Comparison of ENCODE assay signal across 2 cellular contexts in genomic region chr6:164861964-164862363, GRCh38.
TF ChIP-seq lines count a peak whose summit lies in the region.

No MANE protein-coding gene starts in this region.

TF ChIP-seq in GM23338, 12 proteins besides CTCF, POLR2A, EP300 and RAD21:
- no peak for TF ChIP-seq EZH2 (IDR thresholded peaks at IDR 0.05; ENCODE audit: low read depth, unreplicated experiment)
- TF ChIP-seq STAT1 (IDR thresholded peaks at IDR 0.05; ENCODE audit: unreplicated experiment): no peak
- TF ChIP-seq, protein P1, sequence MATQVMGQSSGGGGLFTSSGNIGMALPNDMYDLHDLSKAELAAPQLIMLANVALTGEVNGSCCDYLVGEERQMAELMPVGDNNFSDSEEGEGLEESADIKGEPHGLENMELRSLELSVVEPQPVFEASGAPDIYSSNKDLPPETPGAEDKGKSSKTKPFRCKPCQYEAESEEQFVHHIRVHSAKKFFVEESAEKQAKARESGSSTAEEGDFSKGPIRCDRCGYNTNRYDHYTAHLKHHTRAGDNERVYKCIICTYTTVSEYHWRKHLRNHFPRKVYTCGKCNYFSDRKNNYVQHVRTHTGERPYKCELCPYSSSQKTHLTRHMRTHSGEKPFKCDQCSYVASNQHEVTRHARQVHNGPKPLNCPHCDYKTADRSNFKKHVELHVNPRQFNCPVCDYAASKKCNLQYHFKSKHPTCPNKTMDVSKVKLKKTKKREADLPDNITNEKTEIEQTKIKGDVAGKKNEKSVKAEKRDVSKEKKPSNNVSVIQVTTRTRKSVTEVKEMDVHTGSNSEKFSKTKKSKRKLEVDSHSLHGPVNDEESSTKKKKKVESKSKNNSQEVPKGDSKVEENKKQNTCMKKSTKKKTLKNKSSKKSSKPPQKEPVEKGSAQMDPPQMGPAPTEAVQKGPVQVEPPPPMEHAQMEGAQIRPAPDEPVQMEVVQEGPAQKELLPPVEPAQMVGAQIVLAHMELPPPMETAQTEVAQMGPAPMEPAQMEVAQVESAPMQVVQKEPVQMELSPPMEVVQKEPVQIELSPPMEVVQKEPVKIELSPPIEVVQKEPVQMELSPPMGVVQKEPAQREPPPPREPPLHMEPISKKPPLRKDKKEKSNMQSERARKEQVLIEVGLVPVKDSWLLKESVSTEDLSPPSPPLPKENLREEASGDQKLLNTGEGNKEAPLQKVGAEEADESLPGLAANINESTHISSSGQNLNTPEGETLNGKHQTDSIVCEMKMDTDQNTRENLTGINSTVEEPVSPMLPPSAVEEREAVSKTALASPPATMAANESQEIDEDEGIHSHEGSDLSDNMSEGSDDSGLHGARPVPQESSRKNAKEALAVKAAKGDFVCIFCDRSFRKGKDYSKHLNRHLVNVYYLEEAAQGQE (IDR thresholded peaks at IDR 0.05; ENCODE audit: unreplicated experiment): no peak
- no peak for TF ChIP-seq EZH2phosphoT487 (IDR thresholded peaks at IDR 0.05; ENCODE audit: unreplicated experiment)
- no peak for TF ChIP-seq JUNB (IDR thresholded peaks at IDR 0.05; ENCODE audit: unreplicated experiment)
- TF ChIP-seq ETS1 (IDR thresholded peaks at IDR 0.05): no peak
- no peak for TF ChIP-seq POLR2AphosphoS5 (IDR thresholded peaks at IDR 0.05; ENCODE audit: low read depth)
- TF ChIP-seq ZNF114 (CRISPR knock-in tag; IDR thresholded peaks at IDR 0.05): no peak
- no peak for TF ChIP-seq ZNF331 (CRISPR knock-in tag; IDR thresholded peaks at IDR 0.05; ENCODE audit: low read depth)
- no peak for TF ChIP-seq ZNF462 (CRISPR knock-in tag; IDR thresholded peaks at IDR 0.05)

TF ChIP-seq in H1, 55 proteins besides CTCF, POLR2A, EP300 and RAD21:
- TF ChIP-seq, protein P2, sequence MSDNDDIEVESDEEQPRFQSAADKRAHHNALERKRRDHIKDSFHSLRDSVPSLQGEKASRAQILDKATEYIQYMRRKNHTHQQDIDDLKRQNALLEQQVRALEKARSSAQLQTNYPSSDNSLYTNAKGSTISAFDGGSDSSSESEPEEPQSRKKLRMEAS (IDR thresholded peaks at IDR 0.05): no peak
- TF ChIP-seq JUN (IDR thresholded peaks at IDR 0.05; ENCODE audit: low read depth, low read length): no peak
- no peak for TF ChIP-seq BCL11A (IDR thresholded peaks at IDR 0.05; ENCODE audit: low read depth in 2 of 2, low read length in 2 of 2)
- TF ChIP-seq EZH2 (IDR thresholded peaks at IDR 0.05; ENCODE audit: low read depth, low read length, severe bottlenecking): no peak
- TF ChIP-seq, protein P3, sequence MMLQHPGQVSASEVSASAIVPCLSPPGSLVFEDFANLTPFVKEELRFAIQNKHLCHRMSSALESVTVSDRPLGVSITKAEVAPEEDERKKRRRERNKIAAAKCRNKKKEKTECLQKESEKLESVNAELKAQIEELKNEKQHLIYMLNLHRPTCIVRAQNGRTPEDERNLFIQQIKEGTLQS (IDR thresholded peaks at IDR 0.05; ENCODE audit: insufficient read depth, low read depth, low read length): no peak
- TF ChIP-seq GABPA (IDR thresholded peaks at IDR 0.05; ENCODE audit: borderline replicate concordance, insufficient read depth, low read length): no peak
- no peak for TF ChIP-seq POLR2AphosphoS5 (IDR thresholded peaks at IDR 0.05; ENCODE audit: low read depth, low read length)
- TF ChIP-seq, protein P4, sequence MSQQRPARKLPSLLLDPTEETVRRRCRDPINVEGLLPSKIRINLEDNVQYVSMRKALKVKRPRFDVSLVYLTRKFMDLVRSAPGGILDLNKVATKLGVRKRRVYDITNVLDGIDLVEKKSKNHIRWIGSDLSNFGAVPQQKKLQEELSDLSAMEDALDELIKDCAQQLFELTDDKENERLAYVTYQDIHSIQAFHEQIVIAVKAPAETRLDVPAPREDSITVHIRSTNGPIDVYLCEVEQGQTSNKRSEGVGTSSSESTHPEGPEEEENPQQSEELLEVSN (IDR thresholded peaks at IDR 0.05): no peak
- TF ChIP-seq, protein P5, sequence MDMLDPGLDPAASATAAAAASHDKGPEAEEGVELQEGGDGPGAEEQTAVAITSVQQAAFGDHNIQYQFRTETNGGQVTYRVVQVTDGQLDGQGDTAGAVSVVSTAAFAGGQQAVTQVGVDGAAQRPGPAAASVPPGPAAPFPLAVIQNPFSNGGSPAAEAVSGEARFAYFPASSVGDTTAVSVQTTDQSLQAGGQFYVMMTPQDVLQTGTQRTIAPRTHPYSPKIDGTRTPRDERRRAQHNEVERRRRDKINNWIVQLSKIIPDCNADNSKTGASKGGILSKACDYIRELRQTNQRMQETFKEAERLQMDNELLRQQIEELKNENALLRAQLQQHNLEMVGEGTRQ (IDR thresholded peaks at IDR 0.05; ENCODE audit: low read length): no peak
- TF ChIP-seq, protein P6, sequence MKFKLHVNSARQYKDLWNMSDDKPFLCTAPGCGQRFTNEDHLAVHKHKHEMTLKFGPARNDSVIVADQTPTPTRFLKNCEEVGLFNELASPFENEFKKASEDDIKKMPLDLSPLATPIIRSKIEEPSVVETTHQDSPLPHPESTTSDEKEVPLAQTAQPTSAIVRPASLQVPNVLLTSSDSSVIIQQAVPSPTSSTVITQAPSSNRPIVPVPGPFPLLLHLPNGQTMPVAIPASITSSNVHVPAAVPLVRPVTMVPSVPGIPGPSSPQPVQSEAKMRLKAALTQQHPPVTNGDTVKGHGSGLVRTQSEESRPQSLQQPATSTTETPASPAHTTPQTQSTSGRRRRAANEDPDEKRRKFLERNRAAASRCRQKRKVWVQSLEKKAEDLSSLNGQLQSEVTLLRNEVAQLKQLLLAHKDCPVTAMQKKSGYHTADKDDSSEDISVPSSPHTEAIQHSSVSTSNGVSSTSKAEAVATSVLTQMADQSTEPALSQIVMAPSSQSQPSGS (IDR thresholded peaks at IDR 0.05; ENCODE audit: low read length): no peak
- TF ChIP-seq CTBP2 (IDR thresholded peaks at IDR 0.05; ENCODE audit: borderline replicate concordance, insufficient read depth, insufficient read length, low read length): no peak
- no peak for TF ChIP-seq CREB1 (IDR thresholded peaks at IDR 0.05)
- TF ChIP-seq ZNF274 (IDR thresholded peaks at IDR 0.05; ENCODE audit: borderline replicate concordance, extremely low read depth, low read length): no peak
- TF ChIP-seq TBP (IDR thresholded peaks at IDR 0.05; ENCODE audit: low read depth, low read length): no peak
- no peak for TF ChIP-seq SIRT6 (IDR thresholded peaks at IDR 0.05; ENCODE audit: low read length)
- no peak for TF ChIP-seq SP2 (IDR thresholded peaks at IDR 0.05; ENCODE audit: low read length)
- TF ChIP-seq SIN3A (conservative IDR thresholded peaks at IDR 0.05 in 1 of 2, IDR thresholded peaks at IDR 0.05 in 1 of 2; ENCODE audit: low read depth in 1 of 2, low read length in 2 of 2): no peak
- TF ChIP-seq HDAC2 (IDR thresholded peaks at IDR 0.05; ENCODE audit: borderline replicate concordance in 1 of 2, low read depth in 2 of 2, low read length in 2 of 2): no peak
- TF ChIP-seq, protein P7, sequence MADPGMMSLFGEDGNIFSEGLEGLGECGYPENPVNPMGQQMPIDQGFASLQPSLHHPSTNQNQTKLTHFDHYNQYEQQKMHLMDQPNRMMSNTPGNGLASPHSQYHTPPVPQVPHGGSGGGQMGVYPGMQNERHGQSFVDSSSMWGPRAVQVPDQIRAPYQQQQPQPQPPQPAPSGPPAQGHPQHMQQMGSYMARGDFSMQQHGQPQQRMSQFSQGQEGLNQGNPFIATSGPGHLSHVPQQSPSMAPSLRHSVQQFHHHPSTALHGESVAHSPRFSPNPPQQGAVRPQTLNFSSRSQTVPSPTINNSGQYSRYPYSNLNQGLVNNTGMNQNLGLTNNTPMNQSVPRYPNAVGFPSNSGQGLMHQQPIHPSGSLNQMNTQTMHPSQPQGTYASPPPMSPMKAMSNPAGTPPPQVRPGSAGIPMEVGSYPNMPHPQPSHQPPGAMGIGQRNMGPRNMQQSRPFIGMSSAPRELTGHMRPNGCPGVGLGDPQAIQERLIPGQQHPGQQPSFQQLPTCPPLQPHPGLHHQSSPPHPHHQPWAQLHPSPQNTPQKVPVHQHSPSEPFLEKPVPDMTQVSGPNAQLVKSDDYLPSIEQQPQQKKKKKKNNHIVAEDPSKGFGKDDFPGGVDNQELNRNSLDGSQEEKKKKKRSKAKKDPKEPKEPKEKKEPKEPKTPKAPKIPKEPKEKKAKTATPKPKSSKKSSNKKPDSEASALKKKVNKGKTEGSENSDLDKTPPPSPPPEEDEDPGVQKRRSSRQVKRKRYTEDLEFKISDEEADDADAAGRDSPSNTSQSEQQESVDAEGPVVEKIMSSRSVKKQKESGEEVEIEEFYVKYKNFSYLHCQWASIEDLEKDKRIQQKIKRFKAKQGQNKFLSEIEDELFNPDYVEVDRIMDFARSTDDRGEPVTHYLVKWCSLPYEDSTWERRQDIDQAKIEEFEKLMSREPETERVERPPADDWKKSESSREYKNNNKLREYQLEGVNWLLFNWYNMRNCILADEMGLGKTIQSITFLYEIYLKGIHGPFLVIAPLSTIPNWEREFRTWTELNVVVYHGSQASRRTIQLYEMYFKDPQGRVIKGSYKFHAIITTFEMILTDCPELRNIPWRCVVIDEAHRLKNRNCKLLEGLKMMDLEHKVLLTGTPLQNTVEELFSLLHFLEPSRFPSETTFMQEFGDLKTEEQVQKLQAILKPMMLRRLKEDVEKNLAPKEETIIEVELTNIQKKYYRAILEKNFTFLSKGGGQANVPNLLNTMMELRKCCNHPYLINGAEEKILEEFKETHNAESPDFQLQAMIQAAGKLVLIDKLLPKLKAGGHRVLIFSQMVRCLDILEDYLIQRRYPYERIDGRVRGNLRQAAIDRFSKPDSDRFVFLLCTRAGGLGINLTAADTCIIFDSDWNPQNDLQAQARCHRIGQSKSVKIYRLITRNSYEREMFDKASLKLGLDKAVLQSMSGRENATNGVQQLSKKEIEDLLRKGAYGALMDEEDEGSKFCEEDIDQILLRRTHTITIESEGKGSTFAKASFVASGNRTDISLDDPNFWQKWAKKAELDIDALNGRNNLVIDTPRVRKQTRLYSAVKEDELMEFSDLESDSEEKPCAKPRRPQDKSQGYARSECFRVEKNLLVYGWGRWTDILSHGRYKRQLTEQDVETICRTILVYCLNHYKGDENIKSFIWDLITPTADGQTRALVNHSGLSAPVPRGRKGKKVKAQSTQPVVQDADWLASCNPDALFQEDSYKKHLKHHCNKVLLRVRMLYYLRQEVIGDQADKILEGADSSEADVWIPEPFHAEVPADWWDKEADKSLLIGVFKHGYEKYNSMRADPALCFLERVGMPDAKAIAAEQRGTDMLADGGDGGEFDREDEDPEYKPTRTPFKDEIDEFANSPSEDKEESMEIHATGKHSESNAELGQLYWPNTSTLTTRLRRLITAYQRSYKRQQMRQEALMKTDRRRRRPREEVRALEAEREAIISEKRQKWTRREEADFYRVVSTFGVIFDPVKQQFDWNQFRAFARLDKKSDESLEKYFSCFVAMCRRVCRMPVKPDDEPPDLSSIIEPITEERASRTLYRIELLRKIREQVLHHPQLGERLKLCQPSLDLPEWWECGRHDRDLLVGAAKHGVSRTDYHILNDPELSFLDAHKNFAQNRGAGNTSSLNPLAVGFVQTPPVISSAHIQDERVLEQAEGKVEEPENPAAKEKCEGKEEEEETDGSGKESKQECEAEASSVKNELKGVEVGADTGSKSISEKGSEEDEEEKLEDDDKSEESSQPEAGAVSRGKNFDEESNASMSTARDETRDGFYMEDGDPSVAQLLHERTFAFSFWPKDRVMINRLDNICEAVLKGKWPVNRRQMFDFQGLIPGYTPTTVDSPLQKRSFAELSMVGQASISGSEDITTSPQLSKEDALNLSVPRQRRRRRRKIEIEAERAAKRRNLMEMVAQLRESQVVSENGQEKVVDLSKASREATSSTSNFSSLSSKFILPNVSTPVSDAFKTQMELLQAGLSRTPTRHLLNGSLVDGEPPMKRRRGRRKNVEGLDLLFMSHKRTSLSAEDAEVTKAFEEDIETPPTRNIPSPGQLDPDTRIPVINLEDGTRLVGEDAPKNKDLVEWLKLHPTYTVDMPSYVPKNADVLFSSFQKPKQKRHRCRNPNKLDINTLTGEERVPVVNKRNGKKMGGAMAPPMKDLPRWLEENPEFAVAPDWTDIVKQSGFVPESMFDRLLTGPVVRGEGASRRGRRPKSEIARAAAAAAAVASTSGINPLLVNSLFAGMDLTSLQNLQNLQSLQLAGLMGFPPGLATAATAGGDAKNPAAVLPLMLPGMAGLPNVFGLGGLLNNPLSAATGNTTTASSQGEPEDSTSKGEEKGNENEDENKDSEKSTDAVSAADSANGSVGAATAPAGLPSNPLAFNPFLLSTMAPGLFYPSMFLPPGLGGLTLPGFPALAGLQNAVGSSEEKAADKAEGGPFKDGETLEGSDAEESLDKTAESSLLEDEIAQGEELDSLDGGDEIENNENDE (IDR thresholded peaks at IDR 0.05; ENCODE audit: insufficient replicate concordance, low read length): no peak
- no peak for TF ChIP-seq CBX8 (IDR thresholded peaks at IDR 0.05; ENCODE audit: borderline replicate concordance, low read depth, low read length)
